In the genomic region with DNA sequence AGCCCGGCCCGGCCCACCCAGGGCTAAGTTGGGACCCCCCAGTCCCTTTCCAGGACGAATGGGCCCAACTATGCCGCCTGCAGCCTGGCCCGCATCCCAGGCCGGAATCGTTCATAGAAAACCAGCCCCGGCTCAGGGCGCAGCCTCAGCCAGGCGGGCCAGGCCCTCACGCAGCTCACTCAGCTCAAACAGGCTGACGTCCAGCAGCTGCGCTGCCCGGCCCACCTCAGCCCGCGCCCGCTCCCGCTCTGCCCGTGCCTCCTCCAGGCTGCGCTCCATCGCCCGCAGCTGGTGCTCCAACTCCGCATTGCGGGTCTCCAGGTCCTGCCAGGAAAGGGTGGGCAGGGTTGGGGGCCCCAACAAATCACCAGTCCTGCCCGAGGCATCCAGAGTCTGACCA, we compare ENCODE assay signal across 1 cellular context.
TF ChIP-seq lines count a peak whose summit lies in the region.

No MANE protein-coding gene starts in this region.

TF ChIP-seq in K562, 482 proteins besides CTCF, POLR2A, EP300 and RAD21:
- TF ChIP-seq ELF4 (CRISPR knock-in tag; IDR thresholded peaks at IDR 0.05) (no peak), CBX2 (IDR thresholded peaks at IDR 0.05; ENCODE audit: insufficient read depth, low read length, poor library complexity, severe bottlenecking) (no peak), POLR2G (IDR thresholded peaks at IDR 0.05; ENCODE audit: low read depth, low read length) (peak; percentile 72)
